In the genomic region with DNA sequence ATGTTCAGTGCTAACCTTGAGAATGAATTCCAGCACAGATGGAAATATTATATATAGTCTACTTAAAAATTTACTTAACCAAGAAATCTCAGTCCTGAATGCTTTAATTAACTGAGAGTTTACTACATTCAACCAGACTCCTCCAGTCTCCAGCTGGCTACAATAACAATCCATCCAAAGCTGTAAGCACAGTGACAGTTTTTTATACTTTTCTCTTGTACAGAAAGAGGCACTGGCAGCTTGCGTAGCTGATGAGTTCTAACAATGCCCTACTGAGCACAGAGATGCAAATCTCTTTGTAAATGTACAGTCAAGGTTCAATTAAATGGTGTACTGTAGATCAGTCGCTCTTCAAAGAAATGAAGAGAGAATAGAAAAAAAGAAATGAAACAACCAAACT, we compare ENCODE assay signal across 25 cellular contexts.
DNase-seq lines count a peak whose midpoint lies in the region; ATAC-seq, FAIRE-seq and TF ChIP-seq lines count a peak whose summit lies in the region.
"Had no signal": no experiment of that assay in that cellular context is flagged by ENCODE, and none has a peak within 500 bp of the region (broad histone marks: within the 10 kb centered on the region; RNA-seq: fewer than 3 reads in every experiment).

No MANE protein-coding gene starts in this region.

- peaks cover 4% of the 10 kb centered on the region for H3K27me3 Mint-ChIP-seq in nephron progenitor cell (ENCODE audit: low read depth, poor library complexity)
- H3K27me3 Mint-ChIP-seq: CD8-positive, alpha-beta memory T cell had no signal

- H3K27me3 ChIP-seq in esophagus muscularis mucosa (no peaks in the 10 kb centered on the region), lower lobe of right lung (ENCODE audit: low read depth) (no peaks in the 10 kb centered on the region), ovary (no peaks in the 10 kb centered on the region), Peyer's patch (no peaks in the 10 kb centered on the region)
- H3K27me3 ChIP-seq: BLaER1 treated with 17β-estradiol and CSF1 and Interleukin-3, amounts not matched to agents 10 nM and 100 nM; MG63 had no signal

- H3K36me3 ChIP-seq in esophagus muscularis mucosa (peaks cover 12 to 35% (median 21%) of the 10 kb centered on the region in 4 donors), lower lobe of right lung (peaks cover 32% of the 10 kb centered on the region), ovary (no peaks in the 10 kb centered on the region), Peyer's patch (peaks cover 0 to 9% (median 0%) of the 10 kb centered on the region in 3 donors)

- peaks cover 8% of the 10 kb centered on the region for H3K4me1 Mint-ChIP-seq in nephron progenitor cell

- TF ChIP-seq EP300 in esophagus muscularis mucosa (IDR thresholded peaks at IDR 0.05) (no peak), ovary (IDR thresholded peaks at IDR 0.05) (no peak)

- H3K27ac ChIP-seq in esophagus muscularis mucosa (replicated peaks in 1 of 4) (peak overlapping the region; percentile 67 to 74 (median 70)), lower lobe of right lung (no peak overlapping the region), ovary (peak overlapping the region in 1 of 2 donors; percentile 17), Peyer's patch (no peak overlapping the region)
- H3K27ac ChIP-seq: A549; BLaER1 treated with 17β-estradiol and CSF1 and Interleukin-3, amounts not matched to agents 10 nM and 100 nM had no signal

- ATAC-seq in lower lobe of right lung: no peak
- ATAC-seq: A549, Right ventricle myocardium inferior had no signal

- no peak for TF ChIP-seq POLR2A in esophagus muscularis mucosa (IDR thresholded peaks at IDR 0.05; ENCODE audit: low read depth)
- TF ChIP-seq POLR2A in ovary (IDR thresholded peaks at IDR 0.05): no peak
- no peak for TF ChIP-seq POLR2A in Peyer's patch (IDR thresholded peaks at IDR 0.05)

- H3K4me1 ChIP-seq in esophagus muscularis mucosa (peaks cover 14 to 61% (median 51%) of the 10 kb centered on the region in 4 donors), lower lobe of right lung (no peaks in the 10 kb centered on the region), ovary (ENCODE audit: insufficient read depth) (peaks cover 12% of the 10 kb centered on the region), Peyer's patch (no peaks in the 10 kb centered on the region)

- H3K9me3 ChIP-seq in esophagus muscularis mucosa: no peaks in the 10 kb centered on the region
- H3K9me3 ChIP-seq in lower lobe of right lung: no peaks in the 10 kb centered on the region
- H3K9me3 ChIP-seq in ovary: no peaks in the 10 kb centered on the region
- no peaks in the 10 kb centered on the region for H3K9me3 ChIP-seq in Peyer's patch

- H3K4me3 Mint-ChIP-seq in nephron progenitor cell: no peak overlapping the region
- H3K4me3 Mint-ChIP-seq: CD8-positive, alpha-beta memory T cell had no signal

- peaks cover 57% of the 10 kb centered on the region for H3K9me3 Mint-ChIP-seq in nephron progenitor cell

- 34% methylated on average over 2 of the region's 2 CpGs for WGBS in esophagus muscularis mucosa
- WGBS in ovary, 3 donors: 14 to 40% (median 28%) methylated on average over 2 of the region's 2 CpGs

- DNase-seq in GM19239 (ENCODE audit: insufficient read length, low spot score): no peak
- DNase-seq in NCI-H526 (lab: John Stamatoyannopoulos, UW): peak; percentile 79 to 88
- no peak for DNase-seq in esophagus muscularis mucosa (ENCODE audit: extremely low spot score)
- DNase-seq in nephron progenitor cell: no peak
- DNase-seq in lower lobe of right lung: no peak
- no peak for DNase-seq in ovary
- no peak for DNase-seq in Peyer's patch
- no peak for DNase-seq in islet precursor cell
- DNase-seq: CD8-positive, alpha-beta memory T cell; DMS53; MG63; NCI-H1092; NCI-H1436 treated with DMSO at 0.1 percent for 48 hours; NCI-H2029; NCI-H2171 treated with DMSO at 0.1 percent for 48 hours; NCI-H446; NCI-H748 treated with DMSO at 0.1 percent for 48 hours; NK-92 treated with Interleukin-12 subunit alpha and Interleukin-12 subunit beta, amount 100 ng/mL, for 24 hours had no signal

- H3K27ac Mint-ChIP-seq in nephron progenitor cell: peak overlapping the region; percentile 68

- peak; percentile 57 for FAIRE-seq in GM19239 (lab: Jason Lieb, UNC)
- FAIRE-seq: A549, GM12892, GM18507, H1, RCC 7860 had no signal

- TF ChIP-seq CTCF in esophagus muscularis mucosa (IDR thresholded peaks at IDR 0.05) (no peak), nephron progenitor cell (IDR thresholded peaks at IDR 0.05) (no peak), lower lobe of right lung (IDR thresholded peaks at IDR 0.05) (no peak), ovary (IDR thresholded peaks at IDR 0.05) (no peak), Peyer's patch (IDR thresholded peaks at IDR 0.05) (no peak)

- H3K4me3 ChIP-seq in esophagus muscularis mucosa: no peak overlapping the region
- H3K4me3 ChIP-seq in lower lobe of right lung: no peak overlapping the region
- H3K4me3 ChIP-seq in ovary: no peak overlapping the region
- no peak overlapping the region for H3K4me3 ChIP-seq in Peyer's patch
- H3K4me3 ChIP-seq: A549; BLaER1 treated with 17β-estradiol and CSF1 and Interleukin-3, amounts not matched to agents 10 nM and 100 nM; MG63 had no signal

- peaks cover 100% of the 10 kb centered on the region for H3K36me3 Mint-ChIP-seq in nephron progenitor cell (ENCODE audit: low read depth)

- intact Hi-C loops in esophagus muscularis mucosa (cut with DNase I) (no loop called here), lower lobe of right lung (cut with DNase I) (no loop called here), ovary (cut with DNase I) (no loop called here)

Comparison
In these comparisons a context has a peak if more than half of its experiments do, and no peak if none do; other contexts are left out.
1. DNase-seq: peak in NCI-H526 (2 of 2); none in GM19239 (single experiment), esophagus muscularis mucosa (single experiment), nephron progenitor cell (single experiment), lower lobe of right lung (single experiment), ovary (0 of 5), Peyer's patch (0 of 3) and islet precursor cell (single experiment).
2. H3K27ac ChIP-seq: peak in esophagus muscularis mucosa (4 of 4); none in lower lobe of right lung (single experiment) and Peyer's patch (0 of 4).